7 cellular contexts compared by ENCODE assay signal in genomic region chr15:97961067-97961954, GRCh38. TPM values are rescaled to one million over a fixed set of nuclear protein-coding genes. Genes with fewer than 3 reads are reported as not detected.
A peak's percentile ranks its signal among the peaks of the same experiment; 100 is the strongest.
DNase-seq lines count a peak whose midpoint lies in the region; ATAC-seq, FAIRE-seq and TF ChIP-seq lines count a peak whose summit lies in the region.

No MANE protein-coding gene starts in this region.

- H3K9me3 ChIP-seq in GM23248 (ENCODE audit: low read depth): no peaks in the 10 kb centered on the region
- no peaks in the 10 kb centered on the region for H3K9me3 ChIP-seq in Panc1 (ENCODE audit: control insufficient read depth, insufficient read depth, low read depth, low read length)
- no peaks in the 10 kb centered on the region for H3K9me3 ChIP-seq in keratinocyte (ENCODE audit: control insufficient read depth, low read depth, low read length)

- BruUV-seq in Panc1 (replicated peaks; lab: Mats Ljungman, UMichigan): no TSS peak

- WGBS in GM23248 (ENCODE audit: low coverage in 1 of 2, low lambda C conversion rate in 2 of 2, missing lambda C conversion rate in 2 of 2), 2 experiments: 9 to 10% methylated on average over 39 to 43 of the region's 48 CpGs

- DNase-seq in GM23248: peak; percentile 56
- DNase-seq in Panc1 (ENCODE audit: low read depth, low spot score): no peak
- DNase-seq in caudate nucleus (lab: John Stamatoyannopoulos, UW): peak in 31 of 61 donors; percentile 3 to 78 (median 23)
- no peak for DNase-seq in keratinocyte (ENCODE audit: low read depth, low spot score)
- no peak for DNase-seq in SK-N-DZ (ENCODE audit: low spot score)
- no peak for DNase-seq in NCI-H128 (lab: John Stamatoyannopoulos, UW; ENCODE audit: unreplicated experiment)

- H3K9me1 ChIP-seq in keratinocyte (ENCODE audit: control insufficient read depth, extremely low read depth, insufficient read depth, low read length): no peaks in the 10 kb centered on the region

- H2AFZ ChIP-seq in GM23248 (peak overlapping the region; percentile 88), keratinocyte (ENCODE audit: control insufficient read depth, low read length) (peak overlapping the region; percentile 91)

- H3K79me2 ChIP-seq in GM23248 (ENCODE audit: insufficient read depth) (peaks cover 54% of the 10 kb centered on the region), keratinocyte (ENCODE audit: control insufficient read depth, insufficient read depth, low read length) (peaks cover 31% of the 10 kb centered on the region)

- peaks cover 6% of the 10 kb centered on the region; the same call in 1 of the 2 replicates for H3F3A ChIP-seq in GM23248 (ENCODE audit: insufficient read depth)

- peak overlapping the region; percentile 82 for H3K9ac ChIP-seq in GM23248
- H3K9ac ChIP-seq in keratinocyte (ENCODE audit: control insufficient read depth, extremely low read depth, insufficient read depth, low read length): peak overlapping the region; percentile 86

- intact Hi-C loops in Panc1 (cut with micrococcal nuclease; ENCODE audit: unreplicated experiment): no loop called here

- POLR2A ChIA-PET in Panc1 (lab: Charles Lee): no interaction called here

- no peaks in the 10 kb centered on the region for H3K27me3 ChIP-seq in GM23248 (replicated peaks; ENCODE audit: insufficient read depth)
- no peaks in the 10 kb centered on the region for H3K27me3 ChIP-seq in Panc1 (ENCODE audit: control insufficient read depth, insufficient read depth, low read length)
- H3K27me3 ChIP-seq in keratinocyte (ENCODE audit: control insufficient read depth, extremely low read depth, insufficient read depth, low read length): no peaks in the 10 kb centered on the region

- H4K20me1 ChIP-seq in GM23248 (ENCODE audit: insufficient read depth): no peaks in the 10 kb centered on the region
- H4K20me1 ChIP-seq in keratinocyte (ENCODE audit: control insufficient read depth, extremely low read depth, insufficient read depth, low read length): no peaks in the 10 kb centered on the region

- H3K27ac ChIP-seq in GM23248: peak overlapping the region; percentile 56
- peak overlapping the region; percentile 56; the same call in 1 of the 2 replicates for H3K27ac ChIP-seq in Panc1 (ENCODE audit: low read length)
- no peak overlapping the region for H3K27ac ChIP-seq in caudate nucleus (ENCODE audit: low read depth, low read length)
- H3K27ac ChIP-seq in keratinocyte (ENCODE audit: control insufficient read depth, insufficient read depth, low read length): peak overlapping the region; percentile 86
- H3K27ac ChIP-seq in skin epidermis: peak overlapping the region; percentile 77 to 97 (median 91)

- CTCF ChIA-PET in Panc1 (lab: Charles Lee): no interaction called here

- H3K4me2 ChIP-seq in GM23248 (ENCODE audit: unreplicated experiment): peak overlapping the region; percentile 86
- peak overlapping the region; percentile 94 for H3K4me2 ChIP-seq in keratinocyte (ENCODE audit: control insufficient read depth, extremely low read depth, insufficient read depth, low read depth, low read length)

- H3K4me3 ChIP-seq in GM23248 (peak overlapping the region; percentile 79), Panc1 (ENCODE audit: low read depth in 2 of 2, low read length in 2 of 2) (peak overlapping the region; percentile 66 to 74), keratinocyte (ENCODE audit: control insufficient read depth in 2 of 3, extremely low read depth in 1 of 3, insufficient read depth in 2 of 3, low read depth in 1 of 3, low read length in 3 of 3) (peak overlapping the region; percentile 84 to 90 (median 90)), skin epidermis (peak overlapping the region; percentile 58 to 99 (median 75))

- H3K9me2 ChIP-seq in GM23248 (ENCODE audit: insufficient read depth): no peaks in the 10 kb centered on the region

- H3K36me3 ChIP-seq in GM23248 (ENCODE audit: low read depth) (peaks cover 8% of the 10 kb centered on the region; the same call in 1 of the 2 replicates), Panc1 (ENCODE audit: control insufficient read depth, insufficient read depth, low read length) (no peaks in the 10 kb centered on the region; the same call in 1 of the 2 replicates), keratinocyte (ENCODE audit: control insufficient read depth in 2 of 2, extremely low read depth in 1 of 2, insufficient read depth in 2 of 2, low read length in 2 of 2) (peaks cover 0 to 14% of the 10 kb centered on the region in 2 experiments)

- FAIRE-seq in keratinocyte (lab: Jason Lieb, UNC): no peak

- no peak for TF ChIP-seq CTCF in Panc1 (IDR thresholded peaks at IDR 0.05)
- TF ChIP-seq CTCF in keratinocyte (optimal IDR thresholded peaks at IDR 0.05 in 1 of 3, IDR thresholded peaks at IDR 0.05 in 1 of 3, conservative IDR thresholded peaks at IDR 0.05 in 1 of 3; ENCODE audit: extremely low read depth in 1 of 3, insufficient read depth in 2 of 3, low read length in 3 of 3): no peak

- dilution Hi-C loops in keratinocyte (cut with MboI; ENCODE audit: extremely low pct_ligation_motif_present, low sequenced_read_pairs): no loop called here

- H3K4me1 ChIP-seq in GM23248 (ENCODE audit: insufficient read depth): peaks cover 20% of the 10 kb centered on the region
- H3K4me1 ChIP-seq in Panc1 (ENCODE audit: control insufficient read depth, insufficient read depth, low read length): peaks cover 3% of the 10 kb centered on the region
- H3K4me1 ChIP-seq in keratinocyte (ENCODE audit: control insufficient read depth, extremely low read depth, insufficient read depth, low read length): peaks cover 26% of the 10 kb centered on the region

- ATAC-seq in Panc1: no peak; the same call in 1 of the 2 replicates

- in situ Hi-C loops in GM23248 (cut with MboI) (no loop called here), Panc1 (cut with HindIII; ENCODE audit: low pct_unique_long_range_greater_than_20kb, low sequenced_read_pairs) (no loop called here)

RNA-seq across cellular contexts. Expression of gene ARRDC4, which starts 0.8 kb away (rescaled TPM):
- total RNA-seq in GM23248 (2014; rRNA removed; shearing (Covaris generic)): 31.6 and 33.1 TPM in 2 replicates
- polyA plus RNA-seq in GM23248 (2016; fragmentation: Nextera tagmentation; extraction: Ambion mirVana) (14.0 and 15.5 TPM in 2 replicates), keratinocyte (21.0 to 34.6 TPM (median 23.1 TPM) in 3 replicates)
- total RNA-seq in Panc1 (2021; ENCODE audit: unreplicated experiment): 2.9 TPM
- polyA plus RNA-seq in Panc1 (2012; ENCODE audit: insufficient read length): 3.1 TPM
- polyA plus RNA-seq in keratinocyte (2011; ENCODE audit: low read depth): 19.7 TPM
- 23.0 and 46.4 TPM in 2 replicates for polyA plus RNA-seq in keratinocyte (2011; cell fraction: cytosol; rRNA removed)
- polyA plus RNA-seq in keratinocyte (2011; cell fraction: nucleus; rRNA removed): 24.7 and 40.9 TPM in 2 replicates
- polyA plus RNA-seq in keratinocyte (2012; ENCODE audit: low replicate concordance): 16.4 and 28.7 TPM in 2 replicates
- 7.6 to 23.1 TPM (median 17.1 TPM) in 3 replicates for polyA minus RNA-seq in keratinocyte
- 22.8 TPM for polyA minus RNA-seq in keratinocyte (2011; cell fraction: cytosol; rRNA and poly(A)+ RNA removed)
- polyA minus RNA-seq in keratinocyte (2011; cell fraction: nucleus; rRNA and poly(A)+ RNA removed): 18.9 and 22.9 TPM in 2 replicates
- polyA plus RNA-seq in SK-N-DZ (2014; cell fraction: cytosol; rRNA removed): 11.1 and 12.5 TPM in 2 replicates
- polyA plus RNA-seq in SK-N-DZ (2014; cell fraction: nucleus; rRNA removed): 7.2 and 10.8 TPM in 2 replicates

Comparison
In these comparisons a context has a peak if more than half of its experiments do, and no peak if none do; other contexts are left out.
1. DNase-seq: peak in GM23248 (single experiment) and caudate nucleus (31 of 61); none in Panc1 (single experiment), keratinocyte (single experiment), SK-N-DZ (single experiment) and NCI-H128 (single experiment).
2. Peak in every context shown above with its lines, with median percentiles within 50 percentile points of each other: H3K4me3 ChIP-seq.